8 cellular contexts compared by ENCODE assay signal in genomic region chr19:4186087-4186993, GRCh38. TPM values are rescaled to one million over a fixed set of nuclear protein-coding genes. Genes with fewer than 3 reads are reported as not detected.
DNase-seq lines count a peak whose midpoint lies in the region; ATAC-seq, FAIRE-seq and TF ChIP-seq lines count a peak whose summit lies in the region.

No MANE protein-coding gene starts in this region.

- in situ Hi-C loops in transverse colon (cut with MboI; ENCODE audit: low pct_ligation_motif_present in 1 of 4, low pct_unique_long_range_greater_than_20kb in 1 of 4, low sequenced_read_pairs in 3 of 4) = loop anchor here in 2 of 4 donors (10.0 kb wide), 1 partner anchor 202 kb away; the partner anchor contains the start of gene EEF2 (in 2 of the 2)

- H3K9me3 Mint-ChIP-seq in activated T-helper 17 cell treated with anti-CD3 and anti-CD28 coated beads, Interleukin-2, amount 50 U/mL, for 72 hours = no peaks in the 10 kb centered on the region

- no peak overlapping the region for H3K4me3 Mint-ChIP-seq in activated T-helper 17 cell treated with anti-CD3 and anti-CD28 coated beads, Interleukin-2, amount 50 U/mL, for 72 hours

- H3K27ac ChIP-seq in Karpas-422 (ENCODE audit: low read length) = no peak overlapping the region
- H3K27ac ChIP-seq in RWPE2 (ENCODE audit: poor library complexity, severe bottlenecking) = no peak overlapping the region
- no peak overlapping the region for H3K27ac ChIP-seq in pancreas
- peak overlapping the region in 1 of 4 donors; percentile 0 for H3K27ac ChIP-seq in transverse colon

- DNase-seq in DMS 273 (lab: John Stamatoyannopoulos, UW; ENCODE audit: unreplicated experiment) = peak; percentile 91
- peak; percentile 93 for DNase-seq in Karpas-422
- no peak for DNase-seq in RWPE2 (ENCODE audit: low spot score)
- DNase-seq in foreskin melanocyte = peak; percentile 68
- peak; percentile 67 to 90 (median 79) for DNase-seq in pancreas
- DNase-seq in transverse colon = peak; percentile 91

- H3K36me3 ChIP-seq in Karpas-422 (ENCODE audit: insufficient read depth, low read length) = no peaks in the 10 kb centered on the region
- no peaks in the 10 kb centered on the region for H3K36me3 ChIP-seq in RWPE2 (ENCODE audit: low read depth)
- H3K36me3 ChIP-seq in pancreas = no peaks in the 10 kb centered on the region
- no peaks in the 10 kb centered on the region for H3K36me3 ChIP-seq in transverse colon

- peaks cover 9% of the 10 kb centered on the region for H3K4me1 ChIP-seq in Karpas-422 (ENCODE audit: low read length)
- peaks cover 2% of the 10 kb centered on the region for H3K4me1 ChIP-seq in RWPE2 (ENCODE audit: insufficient read depth, poor library complexity, severe bottlenecking)
- peaks cover 0 to 7% (median 4%) of the 10 kb centered on the region in 3 donors for H3K4me1 ChIP-seq in pancreas
- H3K4me1 ChIP-seq in transverse colon = peaks cover 2 to 15% (median 10%) of the 10 kb centered on the region in 4 donors

- no peak for TF ChIP-seq POLR2A in transverse colon (IDR thresholded peaks at IDR 0.05)

- ATAC-seq in RWPE2 (ENCODE audit: low read depth) = peak; percentile 68
- peak; percentile 65 for ATAC-seq in activated T-helper 17 cell treated with anti-CD3 and anti-CD28 coated beads, Interleukin-2, amount 50 U/mL, for 72 hours (replicated peaks)
- peak; percentile 47 to 72 (median 66) for ATAC-seq in pancreas
- no peak for ATAC-seq in GM19397 (IDR thresholded peaks at IDR 0.05; ENCODE audit: unreplicated experiment)

- H3K9ac ChIP-seq in Karpas-422 (ENCODE audit: low read length) = no peak overlapping the region

- peaks cover 7% of the 10 kb centered on the region for H3K36me3 Mint-ChIP-seq in activated T-helper 17 cell treated with anti-CD3 and anti-CD28 coated beads, Interleukin-2, amount 50 U/mL, for 72 hours (ENCODE audit: low read depth)

- H3K4me2 ChIP-seq in Karpas-422 (ENCODE audit: low read depth, low read length, poor library complexity, severe bottlenecking) = no peak overlapping the region

- H3K9me2 ChIP-seq in Karpas-422 (replicated peaks; ENCODE audit: insufficient read depth, low read length) = no peaks in the 10 kb centered on the region

- TF ChIP-seq EP300 in transverse colon (IDR thresholded peaks at IDR 0.05; ENCODE audit: low read depth) = no peak

- H2AFZ ChIP-seq in Karpas-422 (ENCODE audit: low read length) = no peak overlapping the region

- H3K4me3 ChIP-seq in Karpas-422 (ENCODE audit: low read length) (no peak overlapping the region), RWPE2 (ENCODE audit: severe bottlenecking) (no peak overlapping the region), pancreas (no peak overlapping the region), transverse colon (no peak overlapping the region)

- no peaks in the 10 kb centered on the region for H3K27me3 Mint-ChIP-seq in activated T-helper 17 cell treated with anti-CD3 and anti-CD28 coated beads, Interleukin-2, amount 50 U/mL, for 72 hours

- intact Hi-C loops in pancreas (cut with DNase I) (no loop called here), transverse colon (cut with DNase I; ENCODE audit: low total_unique reads) (loop anchor here (10.0 kb wide), 1 partner anchor 1902 kb away; the partner anchor contains the start of gene PEAK3)

- no peaks in the 10 kb centered on the region for H3K9me3 ChIP-seq in Karpas-422 (ENCODE audit: low read length)
- no peaks in the 10 kb centered on the region for H3K9me3 ChIP-seq in RWPE2 (ENCODE audit: severe bottlenecking)
- H3K9me3 ChIP-seq in pancreas = no peaks in the 10 kb centered on the region
- no peaks in the 10 kb centered on the region for H3K9me3 ChIP-seq in transverse colon

- H3K79me2 ChIP-seq in Karpas-422 (ENCODE audit: low read length) = peaks cover 9% of the 10 kb centered on the region

- no peak for FAIRE-seq in pancreas (lab: Jason Lieb, UNC)

- WGBS in pancreas, 2 donors = 18 to 19% methylated on average over 22 of the region's 22 CpGs
- WGBS in transverse colon (ENCODE audit: low coverage in 1 of 2), 2 donors = 6 to 27% methylated on average over 13 to 22 of the region's 22 CpGs

- H4K20me1 ChIP-seq in Karpas-422 (ENCODE audit: insufficient read depth, low read depth, low read length) = no peaks in the 10 kb centered on the region

- TF ChIP-seq CTCF in RWPE2 (IDR thresholded peaks at IDR 0.05; ENCODE audit: poor library complexity, severe bottlenecking) = peak; percentile 73
- TF ChIP-seq CTCF in pancreas (IDR thresholded peaks at IDR 0.05) = peak; percentile 64 to 80 (median 67)
- TF ChIP-seq CTCF in transverse colon (IDR thresholded peaks at IDR 0.05) = peak; percentile 69 to 86 (median 77)

- H3K27me3 ChIP-seq in Karpas-422 (ENCODE audit: low read length) = no peaks in the 10 kb centered on the region
- no peaks in the 10 kb centered on the region for H3K27me3 ChIP-seq in RWPE2 (ENCODE audit: insufficient read depth, poor library complexity, severe bottlenecking)
- no peaks in the 10 kb centered on the region for H3K27me3 ChIP-seq in pancreas
- H3K27me3 ChIP-seq in transverse colon = no peaks in the 10 kb centered on the region

- peaks cover 8% of the 10 kb centered on the region for H3K4me1 Mint-ChIP-seq in activated T-helper 17 cell treated with anti-CD3 and anti-CD28 coated beads, Interleukin-2, amount 50 U/mL, for 72 hours

- no peak overlapping the region for H3K27ac Mint-ChIP-seq in activated T-helper 17 cell treated with anti-CD3 and anti-CD28 coated beads, Interleukin-2, amount 50 U/mL, for 72 hours

RNA-seq across cellular contexts. Expression of gene ANKRD24, which starts 3.9 kb away (rescaled TPM):
- 0.71 and 1.1 TPM in 2 replicates for total RNA-seq in Karpas-422 (2014; rRNA removed; shearing (Covaris generic); ENCODE audit: low replicate concordance)
- 1 to 10 TPM; 1.2 to 2.5 TPM for total RNA-seq in activated T-helper 17 cell treated with anti-CD3 and anti-CD28 coated beads, Interleukin-2, amount 50 U/mL, for 72 hours
- 1 to 10 TPM in 5 of 6 donors, under 1 TPM in 1; 0.70 to 2.6 (median 1.5) TPM for total RNA-seq in pancreas
- 10 to 100 TPM in 1 of 2 donors, 1 to 10 TPM in 1; 7.8 to 14.2 TPM for polyA plus RNA-seq in pancreas
- total RNA-seq in transverse colon = 1 to 10 TPM; 1.2 to 6.4 (median 2.1) TPM

RNA-seq across cellular contexts. Expression of gene SIRT6, which starts 4.0 kb away (rescaled TPM):
- total RNA-seq in Karpas-422 (2014; rRNA removed; shearing (Covaris generic); ENCODE audit: low replicate concordance) = 23.0 and 40.3 TPM in 2 replicates
- total RNA-seq in activated T-helper 17 cell treated with anti-CD3 and anti-CD28 coated beads, Interleukin-2, amount 50 U/mL, for 72 hours = 10 to 100 TPM; 37.9 to 38.9 TPM
- 10 to 100 TPM; 10.9 to 16.6 (median 12.4) TPM for total RNA-seq in pancreas
- polyA plus RNA-seq in pancreas = 10 to 100 TPM; 30.8 to 47.4 TPM
- total RNA-seq in transverse colon = 100 to 1,000 TPM; 141 to 215 (median 194) TPM

RNA-seq across cellular contexts. Expression of gene CREB3L3, which starts 32.9 kb away (rescaled TPM):
- not detected in 2 replicates for total RNA-seq in Karpas-422 (2014; rRNA removed; shearing (Covaris generic); ENCODE audit: low replicate concordance)
- 1 to 10 TPM in 1 of 2 donors, not detected in 1; 1.1 TPM for total RNA-seq in activated T-helper 17 cell treated with anti-CD3 and anti-CD28 coated beads, Interleukin-2, amount 50 U/mL, for 72 hours
- total RNA-seq in pancreas (under 1 TPM in 1 of 6 donors, not detected in 5; 0.67 TPM), transverse colon (10 to 100 TPM in 1 of 4 donors, 1 to 10 TPM in 2, not detected in 1; 1.1 to 16.4 (median 2.3) TPM)
- under 1 TPM in 1 of 2 donors, not detected in 1; 0.27 TPM for polyA plus RNA-seq in pancreas

RNA-seq across cellular contexts. Expression of gene EBI3, which starts 43.0 kb away (rescaled TPM):
- not detected in 2 replicates for total RNA-seq in Karpas-422 (2014; rRNA removed; shearing (Covaris generic); ENCODE audit: low replicate concordance)
- total RNA-seq in activated T-helper 17 cell treated with anti-CD3 and anti-CD28 coated beads, Interleukin-2, amount 50 U/mL, for 72 hours = 10 to 100 TPM; 18.3 to 23.6 TPM
- total RNA-seq in pancreas = 1 to 10 TPM in 4 of 6 donors, not detected in 2; 1.1 to 2.2 (median 1.3) TPM
- under 1 TPM; 0.52 to 0.87 TPM for polyA plus RNA-seq in pancreas
- total RNA-seq in transverse colon = 1 to 10 TPM in 2 of 4 donors, under 1 TPM in 1, not detected in 1; 0.96 to 3.7 (median 3.7) TPM
